ENCODE assay signal across 8 cellular contexts in the genomic region with DNA sequence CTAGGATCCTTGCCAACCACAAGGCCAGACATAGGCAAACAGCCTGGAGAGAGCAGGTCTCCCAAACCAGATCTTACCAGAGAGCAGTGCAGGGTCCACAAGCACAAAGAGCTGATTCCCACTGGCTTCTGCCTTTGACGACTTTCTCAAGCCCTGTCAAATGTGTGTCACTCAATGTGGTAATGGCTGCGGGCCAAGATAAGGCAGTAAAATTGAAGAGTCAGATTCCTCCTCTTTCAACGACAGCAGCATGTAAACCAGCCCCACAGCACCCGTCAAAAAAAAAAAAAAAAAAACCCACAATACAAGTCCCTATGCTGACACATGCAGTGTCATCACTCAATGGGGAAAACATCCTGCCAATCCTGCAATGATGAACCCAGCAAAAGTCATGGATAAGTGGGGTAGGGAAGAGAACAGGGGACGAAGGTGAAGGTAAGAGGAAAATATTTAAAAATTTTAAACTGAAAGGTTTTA. TPM values are rescaled to one million over a fixed set of nuclear protein-coding genes. Genes with fewer than 3 reads are reported as not detected.
DNase-seq lines count a peak whose midpoint lies in the region; ATAC-seq and TF ChIP-seq lines count a peak whose summit lies in the region.

A gene with protein sequence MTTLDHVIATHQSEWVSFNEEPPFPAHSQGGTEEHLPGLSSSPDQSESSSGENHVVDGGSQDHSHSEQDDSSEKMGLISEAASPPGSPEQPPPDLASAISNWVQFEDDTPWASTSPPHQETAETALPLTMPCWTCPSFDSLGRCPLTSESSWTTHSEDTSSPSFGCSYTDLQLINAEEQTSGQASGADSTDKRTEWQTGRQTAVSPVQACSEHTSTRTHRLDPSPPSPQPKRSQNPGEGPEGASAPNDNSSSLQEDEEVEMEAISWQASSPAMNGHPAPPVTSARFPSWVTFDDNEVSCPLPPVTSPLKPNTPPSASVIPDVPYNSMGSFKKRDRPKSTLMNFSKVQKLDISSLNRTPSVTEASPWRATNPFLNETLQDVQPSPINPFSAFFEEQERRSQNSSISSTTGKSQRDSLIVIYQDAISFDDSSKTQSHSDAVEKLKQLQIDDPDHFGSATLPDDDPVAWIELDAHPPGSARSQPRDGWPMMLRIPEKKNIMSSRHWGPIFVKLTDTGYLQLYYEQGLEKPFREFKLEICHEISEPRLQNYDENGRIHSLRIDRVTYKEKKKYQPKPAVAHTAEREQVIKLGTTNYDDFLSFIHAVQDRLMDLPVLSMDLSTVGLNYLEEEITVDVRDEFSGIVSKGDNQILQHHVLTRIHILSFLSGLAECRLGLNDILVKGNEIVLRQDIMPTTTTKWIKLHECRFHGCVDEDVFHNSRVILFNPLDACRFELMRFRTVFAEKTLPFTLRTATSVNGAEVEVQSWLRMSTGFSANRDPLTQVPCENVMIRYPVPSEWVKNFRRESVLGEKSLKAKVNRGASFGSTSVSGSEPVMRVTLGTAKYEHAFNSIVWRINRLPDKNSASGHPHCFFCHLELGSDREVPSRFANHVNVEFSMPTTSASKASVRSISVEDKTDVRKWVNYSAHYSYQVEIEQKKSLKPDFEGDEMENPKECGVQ (minus strand): TSS at position 123 of the 477 bp plus-strand sequence. CDS start 1,942 bp downstream, outside the sequence.

- H3K27me3 ChIP-seq in skeletal muscle tissue (ENCODE audit: control insufficient read depth in 3 of 3, insufficient read depth in 3 of 3, low read length in 3 of 3), result no peaks in the 10 kb centered on the region
- H3K27me3 ChIP-seq in effector memory CD4-positive, alpha-beta T cell (replicated peaks; ENCODE audit: control insufficient read depth, insufficient read depth, low read length, poor library complexity, severe bottlenecking), result no peaks in the 10 kb centered on the region

- peaks cover 4% of the 10 kb centered on the region for H3K4me1 Mint-ChIP-seq in T-helper 17 cell

- peaks cover 24% of the 10 kb centered on the region for H3K27me3 Mint-ChIP-seq in T-helper 17 cell

- ATAC-seq in T-helper 17 cell (peak; percentile 47), GM18867 (IDR thresholded peaks at IDR 0.05; ENCODE audit: unreplicated experiment) (no peak)

- H3K4me3 Mint-ChIP-seq in T-helper 17 cell, result no peak within 1 kb of the TSS

- H3K9me3 ChIP-seq in T-helper 17 cell (ENCODE audit: control insufficient read depth, low read length, poor library complexity, severe bottlenecking) (no peaks in the 10 kb centered on the region), skeletal muscle tissue (ENCODE audit: control insufficient read depth in 3 of 3, low read length in 3 of 3) (no peaks in the 10 kb centered on the region)
- H3K9me3 ChIP-seq in effector memory CD4-positive, alpha-beta T cell (ENCODE audit: control insufficient read depth, low read length), result no peaks in the 10 kb centered on the region

- peak within 1 kb of the TSS; percentile 11 to 25 (median 18) for H3K9ac ChIP-seq in skeletal muscle tissue (ENCODE audit: low read depth in 1 of 3, low read length in 3 of 3)

- no peak for TF ChIP-seq RAD21 in Ishikawa (IDR thresholded peaks at IDR 0.05; ENCODE audit: low read depth)

- no peak within 1 kb of the TSS for H3K4me3 ChIP-seq in foreskin fibroblast (ENCODE audit: low read depth in 1 of 2, low read length in 2 of 2)
- peak within 1 kb of the TSS in 2 of 3 donors; percentile 3 to 11 for H3K4me3 ChIP-seq in skeletal muscle tissue (ENCODE audit: low read length in 3 of 3)
- no peak within 1 kb of the TSS for H3K4me3 ChIP-seq in effector memory CD4-positive, alpha-beta T cell (ENCODE audit: insufficient read depth, low read depth, low read length, poor library complexity, severe bottlenecking)

- TF ChIP-seq CTCF in foreskin fibroblast (IDR thresholded peaks at IDR 0.05; ENCODE audit: low read depth, low read length) (no peak), GM20000 (IDR thresholded peaks at IDR 0.05; ENCODE audit: extremely low read depth, missing control alignments) (no peak)

- no peak within 1 kb of the TSS for H3K27ac Mint-ChIP-seq in T-helper 17 cell

- peak within 1 kb of the TSS; percentile 78 for H3K27ac ChIP-seq in skeletal muscle tissue (ENCODE audit: low read depth, low read length)
- no peak within 1 kb of the TSS for H3K27ac ChIP-seq in effector memory CD4-positive, alpha-beta T cell (ENCODE audit: insufficient read depth, low read length, poor library complexity, severe bottlenecking)

- 0 out of 2 replicates have a peak, but pooled peaks have one; percentile 47 for TF ChIP-seq EP300 in Ishikawa (IDR thresholded peaks at IDR 0.05; ENCODE audit: borderline replicate concordance)

- H3K36me3 Mint-ChIP-seq in T-helper 17 cell (ENCODE audit: low read depth), result no peaks in the 10 kb centered on the region

- peaks cover 23 to 30% (median 26%) of the 10 kb centered on the region in 3 donors for H3K4me1 ChIP-seq in skeletal muscle tissue (ENCODE audit: control insufficient read depth in 3 of 3, insufficient read depth in 3 of 3, low read length in 3 of 3)
- H3K4me1 ChIP-seq in effector memory CD4-positive, alpha-beta T cell (ENCODE audit: control insufficient read depth, insufficient read depth, low read length, poor library complexity, severe bottlenecking), result no peaks in the 10 kb centered on the region

- peaks cover 4 to 15% (median 4%) of the 10 kb centered on the region in 3 donors for H3K36me3 ChIP-seq in skeletal muscle tissue (ENCODE audit: control insufficient read depth in 3 of 3, insufficient read depth in 3 of 3, low read length in 3 of 3)
- H3K36me3 ChIP-seq in effector memory CD4-positive, alpha-beta T cell (ENCODE audit: control insufficient read depth, insufficient read depth, low read length), result no peaks in the 10 kb centered on the region

- DNase-seq in CD1c-positive myeloid dendritic cell (ENCODE audit: extremely low spot score) (peak; percentile 60), T-helper 17 cell (no peak), foreskin fibroblast (peak; percentile 32 to 69), GM20000 (ENCODE audit: low spot score) (no peak)
- no peak for DNase-seq in effector memory CD4-positive, alpha-beta T cell

TF ChIP-seq in Ishikawa, 13 proteins besides CTCF, POLR2A, EP300 and RAD21:
- peak; percentile 85 for TF ChIP-seq NFIC (IDR thresholded peaks at IDR 0.05)
- TF ChIP-seq YY1 (IDR thresholded peaks at IDR 0.05; ENCODE audit: low read depth), result 0 out of 2 replicates have a peak, but pooled peaks have one; percentile 25
- no peak for TF ChIP-seq ZBTB7A (IDR thresholded peaks at IDR 0.05; ENCODE audit: low read depth)

RNA-seq across cellular contexts. Expression of the gene that starts here (rescaled TPM):
- total RNA-seq in T-helper 17 cell (10 to 100 TPM in 1 of 2 donors, 1 to 10 TPM in 1; 2.3 to 51.1 TPM), skeletal muscle tissue (30.8 TPM)

Comparison
In these comparisons a context has a peak if more than half of its experiments do, and no peak if none do; other contexts are left out.
1. DNase-seq: peak in CD1c-positive myeloid dendritic cell (single experiment) and foreskin fibroblast (2 of 2); none in T-helper 17 cell (0 of 3), GM20000 (single experiment) and effector memory CD4-positive, alpha-beta T cell (0 of 3).
2. H3K4me3 ChIP-seq: peak in skeletal muscle tissue (2 of 3); none in foreskin fibroblast (0 of 2) and effector memory CD4-positive, alpha-beta T cell (single experiment).